In genomic region chr2:131492418-131493198, GRCh38 we compare ENCODE assay signal across 8 cellular contexts. TPM values are rescaled to one million over a fixed set of nuclear protein-coding genes. Genes with fewer than 3 reads are reported as not detected.
A peak's percentile ranks its signal among the peaks of the same experiment; 100 is the strongest.
DNase-seq lines count a peak whose midpoint lies in the region; ATAC-seq, FAIRE-seq and TF ChIP-seq lines count a peak whose summit lies in the region.

No MANE protein-coding gene starts in this region.

- peak; percentile 7 for FAIRE-seq in TTC549 (lab: Jason Lieb, UNC)

- 0 out of 2 replicates have a peak, but pooled peaks cover 2% of the 10 kb centered on the region for H3K36me3 ChIP-seq in ACC112 (ENCODE audit: insufficient read depth, low read length)
- no peaks in the 10 kb centered on the region for H3K36me3 ChIP-seq in body of pancreas (replicated peaks in 1 of 2; ENCODE audit: insufficient read depth in 1 of 2, low read depth in 2 of 2)
- peaks cover 3% of the 10 kb centered on the region; the same call in 1 of the 2 replicates for H3K36me3 ChIP-seq in iPS DF 6.9 (ENCODE audit: control insufficient read depth, insufficient read depth, low read length)
- no peaks in the 10 kb centered on the region for H3K36me3 ChIP-seq in gastrocnemius medialis

- TF ChIP-seq POLR2A in body of pancreas (IDR thresholded peaks at IDR 0.05) (peak; percentile 27 to 62 (median 52)), gastrocnemius medialis (IDR thresholded peaks at IDR 0.05) (peak; percentile 20 to 33)

- H3K27ac ChIP-seq in ACC112 (ENCODE audit: low read depth, low read length) (peak overlapping the region; percentile 69), body of pancreas (peak overlapping the region; percentile 84 to 95 (median 90)), iPS DF 6.9 (ENCODE audit: low read length) (no peak overlapping the region), gastrocnemius medialis (peak overlapping the region; percentile 87 to 95 (median 94))

- TF ChIP-seq CTCF in body of pancreas (IDR thresholded peaks at IDR 0.05) (peak; percentile 72 to 99 (median 77)), gastrocnemius medialis (IDR thresholded peaks at IDR 0.05 in 4 of 5, conservative IDR thresholded peaks at IDR 0.05 in 1 of 5) (peak; percentile 49 to 86 (median 84))

- DNase-seq in NCI-H2107 (lab: John Stamatoyannopoulos, UW) (peak; percentile 84), body of pancreas (peak; percentile 94 to 97 (median 96)), iPS DF 6.9 (ENCODE audit: low read depth, low spot score) (peak; percentile 55), gastrocnemius medialis (peak; percentile 81 to 87)

- in situ Hi-C loops in gastrocnemius medialis (cut with MboI; ENCODE audit: low sequenced_read_pairs in 4 of 4): no loop called here

- ATAC-seq in GM18858 (IDR thresholded peaks at IDR 0.05; ENCODE audit: unreplicated experiment): peak; percentile 57
- peak; percentile 64 for ATAC-seq in HG03066 (IDR thresholded peaks at IDR 0.05; ENCODE audit: low read depth, unreplicated experiment)
- ATAC-seq in body of pancreas: peak; percentile 92
- peak; percentile 91 to 93 for ATAC-seq in gastrocnemius medialis

- peaks cover 68% of the 10 kb centered on the region for H3K79me2 ChIP-seq in ACC112 (ENCODE audit: control insufficient read depth, insufficient read depth, low read length, unreplicated experiment)

- H3K9me3 ChIP-seq in body of pancreas: no peaks in the 10 kb centered on the region
- H3K9me3 ChIP-seq in iPS DF 6.9 (ENCODE audit: control insufficient read depth, insufficient read depth, low read length): no peaks in the 10 kb centered on the region
- no peaks in the 10 kb centered on the region for H3K9me3 ChIP-seq in gastrocnemius medialis

- peak overlapping the region; percentile 90 for H3K4me3 ChIP-seq in ACC112 (ENCODE audit: low read depth, low read length)
- peak overlapping the region; percentile 86 to 94 for H3K4me3 ChIP-seq in body of pancreas
- H3K4me3 ChIP-seq in iPS DF 6.9 (ENCODE audit: low read length): peak overlapping the region; percentile 96
- peak overlapping the region; percentile 82 to 96 (median 88) for H3K4me3 ChIP-seq in gastrocnemius medialis

- H2AFZ ChIP-seq in ACC112 (ENCODE audit: low read length, unreplicated experiment): peak overlapping the region; percentile 41

- intact Hi-C loops in body of pancreas (cut with DNase I): no loop called here
- intact Hi-C loops in gastrocnemius medialis (cut with DNase I; ENCODE audit: low total_unique reads): loop anchor here (2.0 to 10.0 kb wide), 3 partner anchors 80 to 388 kb away; partner anchors contain the start of gene PLEKHB2

- H3K27me3 ChIP-seq in ACC112 (ENCODE audit: insufficient read depth, low read length) (no peaks in the 10 kb centered on the region), body of pancreas (no peaks in the 10 kb centered on the region), iPS DF 6.9 (ENCODE audit: control insufficient read depth, insufficient read depth, low read length) (no peaks in the 10 kb centered on the region), gastrocnemius medialis (no peaks in the 10 kb centered on the region)

- WGBS in body of pancreas, 2 donors: 1 to 2% methylated on average over 10 to 74 of the region's 79 CpGs
- WGBS in iPS DF 6.9 (ENCODE audit: insufficient coverage, insufficient read length): no CpG with 5 or more reads among the region's 79 CpGs

- H3K4me1 ChIP-seq in ACC112 (ENCODE audit: control insufficient read depth, insufficient read depth, low read length, unreplicated experiment) (peaks cover 12% of the 10 kb centered on the region), body of pancreas (peaks cover 27% of the 10 kb centered on the region), iPS DF 6.9 (ENCODE audit: control insufficient read depth, insufficient read depth, low read length) (no peaks in the 10 kb centered on the region; the same call in 1 of the 2 replicates), gastrocnemius medialis (peaks cover 8 to 19% of the 10 kb centered on the region in 2 donors)

RNA-seq across cellular contexts. Expression of gene MZT2A, which starts 0.4 kb away (rescaled TPM):
- total RNA-seq in body of pancreas (10 to 100 TPM; 51.1 to 54.1 TPM), gastrocnemius medialis (10 to 100 TPM; 24.2 to 36.1 (median 32.3) TPM)

RNA-seq across cellular contexts. Expression of gene TUBA3D, which starts 16.7 kb away (rescaled TPM):
- total RNA-seq in body of pancreas (not detected), gastrocnemius medialis (1 to 10 TPM in 1 of 4 donors, not detected in 3; 1.4 TPM)

RNA-seq across cellular contexts. Expression of gene CCDC74A, which starts 35.1 kb away (rescaled TPM):
- total RNA-seq in body of pancreas (1 to 10 TPM; 1.6 to 4.3 TPM), gastrocnemius medialis (under 1 TPM in 3 of 4 donors, not detected in 1; 0.24 to 0.46 (median 0.36) TPM)
